In the genomic region with DNA sequence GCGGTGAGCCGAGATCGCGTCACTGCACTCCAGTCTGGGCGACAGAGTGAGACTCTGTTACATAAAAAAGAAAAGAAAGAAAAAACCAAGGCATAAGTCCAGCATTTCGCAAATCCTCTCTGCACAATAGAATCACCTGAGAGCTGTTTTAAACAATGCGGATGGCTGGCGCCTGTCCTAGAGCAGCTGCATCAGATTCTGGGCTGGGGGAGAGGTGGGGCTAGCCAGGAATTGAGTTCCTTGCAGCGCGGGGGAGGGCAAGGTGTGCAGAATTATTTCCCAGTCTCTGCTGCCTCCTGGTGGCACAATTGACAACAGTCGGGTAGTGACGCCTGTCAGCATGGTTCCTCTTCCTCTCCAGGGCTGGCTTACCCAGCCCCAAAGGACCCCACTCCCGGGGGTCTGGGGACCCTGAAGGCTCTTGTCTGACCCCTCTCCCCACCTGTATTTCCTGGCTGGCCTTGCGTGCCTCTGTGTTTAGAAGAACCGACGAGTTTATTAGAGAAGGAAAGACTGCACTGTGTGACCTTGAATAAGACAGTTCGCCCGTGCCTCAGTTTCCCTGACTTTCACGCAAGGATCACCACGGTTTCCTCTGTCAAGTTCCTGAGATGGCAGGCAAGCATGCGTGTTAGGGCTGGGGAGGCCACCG, we compare ENCODE assay signal across 8 cellular contexts. TPM values are rescaled to one million over a fixed set of nuclear protein-coding genes. Genes with fewer than 3 reads are reported as not detected.
DNase-seq lines count a peak whose midpoint lies in the region; ATAC-seq and TF ChIP-seq lines count a peak whose summit lies in the region.

No MANE protein-coding gene starts in this region.

- no peak overlapping the region; the same call in 1 of the 2 replicates for H3K9ac ChIP-seq in KMS-11

- H2AFZ ChIP-seq in KMS-11 (ENCODE audit: low read depth): peak overlapping the region; percentile 84

- H3K4me1 ChIP-seq in KMS-11 (ENCODE audit: low read depth, poor library complexity, severe bottlenecking): peaks cover 36% of the 10 kb centered on the region
- H3K4me1 ChIP-seq in Peyer's patch: peaks cover 0 to 10% (median 6%) of the 10 kb centered on the region in 4 donors

- no peaks in the 10 kb centered on the region for H3K27me3 Mint-ChIP-seq in activated T-cell treated with anti-CD3 and anti-CD28 coated beads, Interleukin-2, amount 50 U/mL, for 72 hours (ENCODE audit: low read depth)
- peaks cover 7% of the 10 kb centered on the region for H3K27me3 Mint-ChIP-seq in neural crest cell (ENCODE audit: low read depth)
- H3K27me3 Mint-ChIP-seq in stimulated activated naive CD8-positive, alpha-beta T cell treated with anti-CD3 and anti-CD28 coated beads, Interleukin-15, Interleukin-2, amounts not matched to agents 100 ng/mL and 50 ng/mL, for 24 hours: no peaks in the 10 kb centered on the region

- TF ChIP-seq CTCF in KMS-11 (conservative IDR thresholded peaks at IDR 0.05; ENCODE audit: low read depth, low read length) (peak; percentile 88), Peyer's patch (IDR thresholded peaks at IDR 0.05) (peak; percentile 81 to 95 (median 90)), fibroblast of mammary gland (conservative IDR thresholded peaks at IDR 0.05; ENCODE audit: control insufficient read depth, insufficient read depth, low read depth, low read length) (peak; percentile 82), neural crest cell (conservative IDR thresholded peaks at IDR 0.05) (peak; percentile 92)

- DNase-seq in DMS153 (lab: John Stamatoyannopoulos, UW): peak; percentile 84
- DNase-seq in Peyer's patch: peak; percentile 86 to 96 (median 91)
- peak; percentile 88 for DNase-seq in activated T-cell treated with anti-CD3 and anti-CD28 coated beads, Interleukin-2, amount 50 U/mL, for 72 hours
- DNase-seq in fibroblast of mammary gland (ENCODE audit: low read depth): peak; percentile 66
- DNase-seq in neural crest cell (ENCODE audit: low read depth, low spot score): peak; percentile 78

- H3K9me3 Mint-ChIP-seq in activated T-cell treated with anti-CD3 and anti-CD28 coated beads, Interleukin-2, amount 50 U/mL, for 72 hours: no peaks in the 10 kb centered on the region
- no peaks in the 10 kb centered on the region for H3K9me3 Mint-ChIP-seq in neural crest cell
- H3K9me3 Mint-ChIP-seq in stimulated activated naive CD8-positive, alpha-beta T cell treated with anti-CD3 and anti-CD28 coated beads, Interleukin-15, Interleukin-2, amounts not matched to agents 100 ng/mL and 50 ng/mL, for 24 hours: no peaks in the 10 kb centered on the region

- TF ChIP-seq POLR2A in Peyer's patch (IDR thresholded peaks at IDR 0.05): no peak

- H3K79me2 ChIP-seq in KMS-11 (ENCODE audit: insufficient read depth, low read depth): no peaks in the 10 kb centered on the region

- peaks cover 21% of the 10 kb centered on the region for H3K4me1 Mint-ChIP-seq in activated T-cell treated with anti-CD3 and anti-CD28 coated beads, Interleukin-2, amount 50 U/mL, for 72 hours (ENCODE audit: low read depth)
- H3K4me1 Mint-ChIP-seq in neural crest cell: peaks cover 7% of the 10 kb centered on the region
- peaks cover 16% of the 10 kb centered on the region for H3K4me1 Mint-ChIP-seq in stimulated activated naive CD8-positive, alpha-beta T cell treated with anti-CD3 and anti-CD28 coated beads, Interleukin-15, Interleukin-2, amounts not matched to agents 100 ng/mL and 50 ng/mL, for 24 hours (ENCODE audit: low read depth)

- H4K20me1 ChIP-seq in KMS-11 (ENCODE audit: insufficient read depth): no peaks in the 10 kb centered on the region

- H3K9me3 ChIP-seq in Peyer's patch: no peaks in the 10 kb centered on the region

- peak; percentile 64 for ATAC-seq in GM21717 (IDR thresholded peaks at IDR 0.05; ENCODE audit: unreplicated experiment)
- ATAC-seq in activated T-cell treated with anti-CD3 and anti-CD28 coated beads, Interleukin-2, amount 50 U/mL, for 72 hours (replicated peaks in 1 of 2): peak; percentile 98

- peak overlapping the region; percentile 78 to 82 for H3K4me3 Mint-ChIP-seq in activated T-cell treated with anti-CD3 and anti-CD28 coated beads, Interleukin-2, amount 50 U/mL, for 72 hours
- H3K4me3 Mint-ChIP-seq in neural crest cell: no peak overlapping the region
- peak overlapping the region; percentile 38 for H3K4me3 Mint-ChIP-seq in stimulated activated naive CD8-positive, alpha-beta T cell treated with anti-CD3 and anti-CD28 coated beads, Interleukin-15, Interleukin-2, amounts not matched to agents 100 ng/mL and 50 ng/mL, for 24 hours

- H3K4me2 ChIP-seq in KMS-11: peak overlapping the region; percentile 80

- no peaks in the 10 kb centered on the region for H3K36me3 Mint-ChIP-seq in activated T-cell treated with anti-CD3 and anti-CD28 coated beads, Interleukin-2, amount 50 U/mL, for 72 hours (ENCODE audit: insufficient read depth in 2 of 2)
- H3K36me3 Mint-ChIP-seq in neural crest cell (ENCODE audit: low read depth): no peaks in the 10 kb centered on the region
- no peaks in the 10 kb centered on the region for H3K36me3 Mint-ChIP-seq in stimulated activated naive CD8-positive, alpha-beta T cell treated with anti-CD3 and anti-CD28 coated beads, Interleukin-15, Interleukin-2, amounts not matched to agents 100 ng/mL and 50 ng/mL, for 24 hours (ENCODE audit: low read depth)

- H3K27ac ChIP-seq in KMS-11 (peak overlapping the region; percentile 43), Peyer's patch (peak overlapping the region in 1 of 4 donors; percentile 80)

- no peaks in the 10 kb centered on the region for H3K27me3 ChIP-seq in KMS-11 (ENCODE audit: insufficient read depth, low read depth)
- no peaks in the 10 kb centered on the region for H3K27me3 ChIP-seq in Peyer's patch

- H3K4me3 ChIP-seq in KMS-11 (IDR thresholded peaks at IDR 0.05; ENCODE audit: insufficient read depth, low read depth, low read length) (no peak overlapping the region), Peyer's patch (peak overlapping the region; percentile 6 to 25 (median 14)), fibroblast of mammary gland (ENCODE audit: control insufficient read depth, low read depth, low read length) (peak overlapping the region; percentile 15)

- H3K27ac Mint-ChIP-seq in activated T-cell treated with anti-CD3 and anti-CD28 coated beads, Interleukin-2, amount 50 U/mL, for 72 hours: no peak overlapping the region
- H3K27ac Mint-ChIP-seq in neural crest cell (ENCODE audit: unreplicated experiment): no peak overlapping the region
- H3K27ac Mint-ChIP-seq in stimulated activated naive CD8-positive, alpha-beta T cell treated with anti-CD3 and anti-CD28 coated beads, Interleukin-15, Interleukin-2, amounts not matched to agents 100 ng/mL and 50 ng/mL, for 24 hours: no peak overlapping the region

- H3K36me3 ChIP-seq in KMS-11 (ENCODE audit: insufficient read depth) (no peaks in the 10 kb centered on the region), Peyer's patch (no peaks in the 10 kb centered on the region)

RNA-seq across cellular contexts. Expression of gene PLCG2, which starts 41.1 kb away (rescaled TPM):
- total RNA-seq in Peyer's patch (100 to 1,000 TPM in 1 of 4 donors, 10 to 100 TPM in 3; 30.5 to 243 (median 56.2) TPM), neural crest cell (0.93 and 1.7 TPM in 2 replicates)
- 10 to 100 TPM in 1 of 2 donors, 1 to 10 TPM in 1; 8.0 to 25.6 TPM for total RNA-seq in activated T-cell treated with anti-CD3 and anti-CD28 coated beads, Interleukin-2, amount 50 U/mL, for 72 hours
